1 cellular context compared by ENCODE assay signal in the genomic region with DNA sequence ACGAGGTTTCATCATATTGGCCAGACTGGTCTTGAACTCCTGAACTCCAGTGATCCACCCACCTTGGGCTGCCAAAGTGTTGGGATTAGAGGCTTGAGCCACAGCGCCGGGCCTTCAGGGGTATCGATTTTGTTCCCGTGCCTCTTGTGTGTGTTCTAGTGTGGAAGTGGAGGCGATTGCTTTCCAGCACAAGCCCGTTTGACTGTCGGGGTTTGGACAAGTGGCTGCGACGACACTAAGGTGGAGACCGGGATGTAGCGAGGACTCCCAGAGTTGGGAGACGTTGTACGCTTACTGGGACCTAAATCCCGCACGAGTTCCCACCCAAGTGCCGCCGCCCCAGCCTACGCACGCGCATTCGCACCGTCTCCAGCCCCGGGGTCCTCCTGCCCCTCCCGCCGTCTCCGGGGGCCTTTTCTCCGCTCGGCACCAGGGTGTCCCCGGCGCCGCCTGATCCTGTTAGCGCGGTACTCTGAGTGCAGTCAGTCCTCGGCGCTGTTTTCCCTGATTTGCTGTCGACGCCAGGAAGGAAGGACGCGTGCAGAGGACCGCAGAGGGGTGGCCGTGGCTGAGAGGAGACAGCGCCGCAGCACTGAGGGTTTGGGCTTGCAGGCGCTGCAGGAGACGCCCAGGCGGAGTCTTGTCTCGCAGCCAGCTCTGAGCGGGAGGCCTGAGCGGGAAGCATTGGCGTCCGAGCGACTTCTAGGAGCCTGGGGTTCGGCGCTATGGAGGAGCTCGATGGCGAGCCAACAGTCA.
TF ChIP-seq lines count a peak whose summit lies in the region.

A gene with protein sequence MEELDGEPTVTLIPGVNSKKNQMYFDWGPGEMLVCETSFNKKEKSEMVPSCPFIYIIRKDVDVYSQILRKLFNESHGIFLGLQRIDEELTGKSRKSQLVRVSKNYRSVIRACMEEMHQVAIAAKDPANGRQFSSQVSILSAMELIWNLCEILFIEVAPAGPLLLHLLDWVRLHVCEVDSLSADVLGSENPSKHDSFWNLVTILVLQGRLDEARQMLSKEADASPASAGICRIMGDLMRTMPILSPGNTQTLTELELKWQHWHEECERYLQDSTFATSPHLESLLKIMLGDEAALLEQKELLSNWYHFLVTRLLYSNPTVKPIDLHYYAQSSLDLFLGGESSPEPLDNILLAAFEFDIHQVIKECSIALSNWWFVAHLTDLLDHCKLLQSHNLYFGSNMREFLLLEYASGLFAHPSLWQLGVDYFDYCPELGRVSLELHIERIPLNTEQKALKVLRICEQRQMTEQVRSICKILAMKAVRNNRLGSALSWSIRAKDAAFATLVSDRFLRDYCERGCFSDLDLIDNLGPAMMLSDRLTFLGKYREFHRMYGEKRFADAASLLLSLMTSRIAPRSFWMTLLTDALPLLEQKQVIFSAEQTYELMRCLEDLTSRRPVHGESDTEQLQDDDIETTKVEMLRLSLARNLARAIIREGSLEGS (plus strand): TSS at position 643 of the 756 bp plus-strand sequence. CDS start 83 bp downstream, at position 726.

TF ChIP-seq in K562, 482 proteins besides CTCF, POLR2A, EP300 and RAD21 (continued from another document and continues in another):
- TF ChIP-seq, protein P1, sequence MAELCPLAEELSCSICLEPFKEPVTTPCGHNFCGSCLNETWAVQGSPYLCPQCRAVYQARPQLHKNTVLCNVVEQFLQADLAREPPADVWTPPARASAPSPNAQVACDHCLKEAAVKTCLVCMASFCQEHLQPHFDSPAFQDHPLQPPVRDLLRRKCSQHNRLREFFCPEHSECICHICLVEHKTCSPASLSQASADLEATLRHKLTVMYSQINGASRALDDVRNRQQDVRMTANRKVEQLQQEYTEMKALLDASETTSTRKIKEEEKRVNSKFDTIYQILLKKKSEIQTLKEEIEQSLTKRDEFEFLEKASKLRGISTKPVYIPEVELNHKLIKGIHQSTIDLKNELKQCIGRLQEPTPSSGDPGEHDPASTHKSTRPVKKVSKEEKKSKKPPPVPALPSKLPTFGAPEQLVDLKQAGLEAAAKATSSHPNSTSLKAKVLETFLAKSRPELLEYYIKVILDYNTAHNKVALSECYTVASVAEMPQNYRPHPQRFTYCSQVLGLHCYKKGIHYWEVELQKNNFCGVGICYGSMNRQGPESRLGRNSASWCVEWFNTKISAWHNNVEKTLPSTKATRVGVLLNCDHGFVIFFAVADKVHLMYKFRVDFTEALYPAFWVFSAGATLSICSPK (IDR thresholded peaks at IDR 0.05; ENCODE audit: borderline replicate concordance) = no peak
- TF ChIP-seq, protein P2, sequence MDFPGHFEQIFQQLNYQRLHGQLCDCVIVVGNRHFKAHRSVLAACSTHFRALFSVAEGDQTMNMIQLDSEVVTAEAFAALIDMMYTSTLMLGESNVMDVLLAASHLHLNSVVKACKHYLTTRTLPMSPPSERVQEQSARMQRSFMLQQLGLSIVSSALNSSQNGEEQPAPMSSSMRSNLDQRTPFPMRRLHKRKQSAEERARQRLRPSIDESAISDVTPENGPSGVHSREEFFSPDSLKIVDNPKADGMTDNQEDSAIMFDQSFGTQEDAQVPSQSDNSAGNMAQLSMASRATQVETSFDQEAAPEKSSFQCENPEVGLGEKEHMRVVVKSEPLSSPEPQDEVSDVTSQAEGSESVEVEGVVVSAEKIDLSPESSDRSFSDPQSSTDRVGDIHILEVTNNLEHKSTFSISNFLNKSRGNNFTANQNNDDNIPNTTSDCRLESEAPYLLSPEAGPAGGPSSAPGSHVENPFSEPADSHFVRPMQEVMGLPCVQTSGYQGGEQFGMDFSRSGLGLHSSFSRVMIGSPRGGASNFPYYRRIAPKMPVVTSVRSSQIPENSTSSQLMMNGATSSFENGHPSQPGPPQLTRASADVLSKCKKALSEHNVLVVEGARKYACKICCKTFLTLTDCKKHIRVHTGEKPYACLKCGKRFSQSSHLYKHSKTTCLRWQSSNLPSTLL (IDR thresholded peaks at IDR 0.05) = no peak
- no peak for TF ChIP-seq ZNF121 (CRISPR knock-in tag; conservative IDR thresholded peaks at IDR 0.05)
- no peak for TF ChIP-seq SIRT6 (IDR thresholded peaks at IDR 0.05; ENCODE audit: low read depth, low read length)
- TF ChIP-seq, protein P3, sequence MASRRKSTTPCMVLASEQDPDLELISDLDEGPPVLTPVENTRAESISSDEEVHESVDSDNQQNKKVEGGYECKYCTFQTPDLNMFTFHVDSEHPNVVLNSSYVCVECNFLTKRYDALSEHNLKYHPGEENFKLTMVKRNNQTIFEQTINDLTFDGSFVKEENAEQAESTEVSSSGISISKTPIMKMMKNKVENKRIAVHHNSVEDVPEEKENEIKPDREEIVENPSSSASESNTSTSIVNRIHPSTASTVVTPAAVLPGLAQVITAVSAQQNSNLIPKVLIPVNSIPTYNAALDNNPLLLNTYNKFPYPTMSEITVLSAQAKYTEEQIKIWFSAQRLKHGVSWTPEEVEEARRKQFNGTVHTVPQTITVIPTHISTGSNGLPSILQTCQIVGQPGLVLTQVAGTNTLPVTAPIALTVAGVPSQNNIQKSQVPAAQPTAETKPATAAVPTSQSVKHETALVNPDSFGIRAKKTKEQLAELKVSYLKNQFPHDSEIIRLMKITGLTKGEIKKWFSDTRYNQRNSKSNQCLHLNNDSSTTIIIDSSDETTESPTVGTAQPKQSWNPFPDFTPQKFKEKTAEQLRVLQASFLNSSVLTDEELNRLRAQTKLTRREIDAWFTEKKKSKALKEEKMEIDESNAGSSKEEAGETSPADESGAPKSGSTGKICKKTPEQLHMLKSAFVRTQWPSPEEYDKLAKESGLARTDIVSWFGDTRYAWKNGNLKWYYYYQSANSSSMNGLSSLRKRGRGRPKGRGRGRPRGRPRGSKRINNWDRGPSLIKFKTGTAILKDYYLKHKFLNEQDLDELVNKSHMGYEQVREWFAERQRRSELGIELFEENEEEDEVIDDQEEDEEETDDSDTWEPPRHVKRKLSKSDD (conservative IDR thresholded peaks at IDR 0.05; ENCODE audit: low read length) = 0 out of 2 replicates have a peak, but pooled peaks have one; percentile 3
- TF ChIP-seq, protein P4, sequence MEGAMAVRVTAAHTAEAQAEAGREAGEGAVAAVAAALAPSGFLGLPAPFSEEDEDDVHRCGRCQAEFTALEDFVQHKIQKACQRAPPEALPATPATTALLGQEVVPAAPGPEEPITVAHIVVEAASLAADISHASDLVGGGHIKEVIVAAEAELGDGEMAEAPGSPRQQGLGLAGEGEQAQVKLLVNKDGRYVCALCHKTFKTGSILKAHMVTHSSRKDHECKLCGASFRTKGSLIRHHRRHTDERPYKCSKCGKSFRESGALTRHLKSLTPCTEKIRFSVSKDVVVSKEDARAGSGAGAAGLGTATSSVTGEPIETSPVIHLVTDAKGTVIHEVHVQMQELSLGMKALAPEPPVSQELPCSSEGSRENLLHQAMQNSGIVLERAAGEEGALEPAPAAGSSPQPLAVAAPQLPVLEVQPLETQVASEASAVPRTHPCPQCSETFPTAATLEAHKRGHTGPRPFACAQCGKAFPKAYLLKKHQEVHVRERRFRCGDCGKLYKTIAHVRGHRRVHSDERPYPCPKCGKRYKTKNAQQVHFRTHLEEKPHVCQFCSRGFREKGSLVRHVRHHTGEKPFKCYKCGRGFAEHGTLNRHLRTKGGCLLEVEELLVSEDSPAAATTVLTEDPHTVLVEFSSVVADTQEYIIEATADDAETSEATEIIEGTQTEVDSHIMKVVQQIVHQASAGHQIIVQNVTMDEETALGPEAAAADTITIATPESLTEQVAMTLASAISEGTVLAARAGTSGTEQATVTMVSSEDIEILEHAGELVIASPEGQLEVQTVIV (CRISPR knock-in tag; IDR thresholded peaks at IDR 0.05; ENCODE audit: borderline replicate concordance) = no peak
- peak; percentile 88 for TF ChIP-seq PHF8 (IDR thresholded peaks at IDR 0.05; ENCODE audit: borderline replicate concordance, low read length)
- TF ChIP-seq, protein P5, sequence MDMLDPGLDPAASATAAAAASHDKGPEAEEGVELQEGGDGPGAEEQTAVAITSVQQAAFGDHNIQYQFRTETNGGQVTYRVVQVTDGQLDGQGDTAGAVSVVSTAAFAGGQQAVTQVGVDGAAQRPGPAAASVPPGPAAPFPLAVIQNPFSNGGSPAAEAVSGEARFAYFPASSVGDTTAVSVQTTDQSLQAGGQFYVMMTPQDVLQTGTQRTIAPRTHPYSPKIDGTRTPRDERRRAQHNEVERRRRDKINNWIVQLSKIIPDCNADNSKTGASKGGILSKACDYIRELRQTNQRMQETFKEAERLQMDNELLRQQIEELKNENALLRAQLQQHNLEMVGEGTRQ (CRISPR knock-in tag; IDR thresholded peaks at IDR 0.05) = no peak
- TF ChIP-seq, protein P6, sequence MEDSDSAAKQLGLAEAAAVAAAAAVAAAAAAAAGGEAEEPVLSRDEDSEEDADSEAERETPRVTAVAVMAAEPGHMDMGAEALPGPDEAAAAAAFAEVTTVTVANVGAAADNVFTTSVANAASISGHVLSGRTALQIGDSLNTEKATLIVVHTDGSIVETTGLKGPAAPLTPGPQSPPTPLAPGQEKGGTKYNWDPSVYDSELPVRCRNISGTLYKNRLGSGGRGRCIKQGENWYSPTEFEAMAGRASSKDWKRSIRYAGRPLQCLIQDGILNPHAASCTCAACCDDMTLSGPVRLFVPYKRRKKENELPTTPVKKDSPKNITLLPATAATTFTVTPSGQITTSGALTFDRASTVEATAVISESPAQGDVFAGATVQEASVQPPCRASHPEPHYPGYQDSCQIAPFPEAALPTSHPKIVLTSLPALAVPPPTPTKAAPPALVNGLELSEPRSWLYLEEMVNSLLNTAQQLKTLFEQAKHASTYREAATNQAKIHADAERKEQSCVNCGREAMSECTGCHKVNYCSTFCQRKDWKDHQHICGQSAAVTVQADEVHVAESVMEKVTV (CRISPR knock-in tag; IDR thresholded peaks at IDR 0.05) = no peak
- TF ChIP-seq, protein P7, sequence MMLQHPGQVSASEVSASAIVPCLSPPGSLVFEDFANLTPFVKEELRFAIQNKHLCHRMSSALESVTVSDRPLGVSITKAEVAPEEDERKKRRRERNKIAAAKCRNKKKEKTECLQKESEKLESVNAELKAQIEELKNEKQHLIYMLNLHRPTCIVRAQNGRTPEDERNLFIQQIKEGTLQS (IDR thresholded peaks at IDR 0.05) = peak; percentile 53; the same call in 1 of the 2 replicates
- TF ChIP-seq, protein P7 (CRISPR knock-in tag; conservative IDR thresholded peaks at IDR 0.05) = peak; percentile 71; the same call in 1 of the 2 replicates
- no peak for TF ChIP-seq MTF1 (CRISPR knock-in tag; IDR thresholded peaks at IDR 0.05; ENCODE audit: borderline replicate concordance)
- TF ChIP-seq ZNF324 (CRISPR knock-in tag; IDR thresholded peaks at IDR 0.05) = 0 out of 2 replicates have a peak, but pooled peaks have one; percentile 44
- no peak for TF ChIP-seq FOXJ3 (CRISPR knock-in tag; IDR thresholded peaks at IDR 0.05)
- no peak for TF ChIP-seq SRSF1 (IDR thresholded peaks at IDR 0.05; ENCODE audit: low read depth, low read length)
- TF ChIP-seq, protein P8, sequence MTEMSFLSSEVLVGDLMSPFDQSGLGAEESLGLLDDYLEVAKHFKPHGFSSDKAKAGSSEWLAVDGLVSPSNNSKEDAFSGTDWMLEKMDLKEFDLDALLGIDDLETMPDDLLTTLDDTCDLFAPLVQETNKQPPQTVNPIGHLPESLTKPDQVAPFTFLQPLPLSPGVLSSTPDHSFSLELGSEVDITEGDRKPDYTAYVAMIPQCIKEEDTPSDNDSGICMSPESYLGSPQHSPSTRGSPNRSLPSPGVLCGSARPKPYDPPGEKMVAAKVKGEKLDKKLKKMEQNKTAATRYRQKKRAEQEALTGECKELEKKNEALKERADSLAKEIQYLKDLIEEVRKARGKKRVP (CRISPR knock-in tag; IDR thresholded peaks at IDR 0.05) = no peak
- TF ChIP-seq GABPB2 (CRISPR knock-in tag; conservative IDR thresholded peaks at IDR 0.05) = no peak
- TF ChIP-seq ZNF12 (CRISPR knock-in tag; IDR thresholded peaks at IDR 0.05) = no peak
- TF ChIP-seq, protein P9, sequence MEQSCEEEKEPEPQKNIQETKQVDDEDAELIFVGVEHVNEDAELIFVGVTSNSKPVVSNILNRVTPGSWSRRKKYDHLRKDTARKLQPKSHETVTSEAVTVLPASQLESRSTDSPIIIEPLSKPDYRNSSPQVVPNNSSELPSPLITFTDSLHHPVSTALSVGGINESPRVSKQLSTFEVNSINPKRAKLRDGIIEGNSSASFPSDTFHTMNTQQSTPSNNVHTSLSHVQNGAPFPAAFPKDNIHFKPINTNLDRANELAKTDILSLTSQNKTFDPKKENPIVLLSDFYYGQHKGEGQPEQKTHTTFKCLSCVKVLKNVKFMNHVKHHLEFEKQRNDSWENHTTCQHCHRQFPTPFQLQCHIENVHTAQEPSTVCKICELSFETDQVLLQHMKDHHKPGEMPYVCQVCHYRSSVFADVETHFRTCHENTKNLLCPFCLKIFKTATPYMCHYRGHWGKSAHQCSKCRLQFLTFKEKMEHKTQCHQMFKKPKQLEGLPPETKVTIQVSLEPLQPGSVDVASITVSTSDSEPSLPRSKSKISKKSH (CRISPR knock-in tag; IDR thresholded peaks at IDR 0.05) = no peak
- TF ChIP-seq IFI16 (CRISPR knock-in tag; IDR thresholded peaks at IDR 0.05) = no peak
- no peak for TF ChIP-seq HDAC8 (tag; IDR thresholded peaks at IDR 0.05)
- no peak for TF ChIP-seq MYBL2 (IDR thresholded peaks at IDR 0.05; ENCODE audit: low read depth)
- TF ChIP-seq MYBL2 (CRISPR knock-in tag; IDR thresholded peaks at IDR 0.05; ENCODE audit: borderline replicate concordance) = no peak
- TF ChIP-seq STAG1 (CRISPR knock-in tag; IDR thresholded peaks at IDR 0.05; ENCODE audit: borderline replicate concordance) = no peak
- no peak for TF ChIP-seq ZC3H11A (IDR thresholded peaks at IDR 0.05; ENCODE audit: low read depth, low read length)
- TF ChIP-seq, protein P10, sequence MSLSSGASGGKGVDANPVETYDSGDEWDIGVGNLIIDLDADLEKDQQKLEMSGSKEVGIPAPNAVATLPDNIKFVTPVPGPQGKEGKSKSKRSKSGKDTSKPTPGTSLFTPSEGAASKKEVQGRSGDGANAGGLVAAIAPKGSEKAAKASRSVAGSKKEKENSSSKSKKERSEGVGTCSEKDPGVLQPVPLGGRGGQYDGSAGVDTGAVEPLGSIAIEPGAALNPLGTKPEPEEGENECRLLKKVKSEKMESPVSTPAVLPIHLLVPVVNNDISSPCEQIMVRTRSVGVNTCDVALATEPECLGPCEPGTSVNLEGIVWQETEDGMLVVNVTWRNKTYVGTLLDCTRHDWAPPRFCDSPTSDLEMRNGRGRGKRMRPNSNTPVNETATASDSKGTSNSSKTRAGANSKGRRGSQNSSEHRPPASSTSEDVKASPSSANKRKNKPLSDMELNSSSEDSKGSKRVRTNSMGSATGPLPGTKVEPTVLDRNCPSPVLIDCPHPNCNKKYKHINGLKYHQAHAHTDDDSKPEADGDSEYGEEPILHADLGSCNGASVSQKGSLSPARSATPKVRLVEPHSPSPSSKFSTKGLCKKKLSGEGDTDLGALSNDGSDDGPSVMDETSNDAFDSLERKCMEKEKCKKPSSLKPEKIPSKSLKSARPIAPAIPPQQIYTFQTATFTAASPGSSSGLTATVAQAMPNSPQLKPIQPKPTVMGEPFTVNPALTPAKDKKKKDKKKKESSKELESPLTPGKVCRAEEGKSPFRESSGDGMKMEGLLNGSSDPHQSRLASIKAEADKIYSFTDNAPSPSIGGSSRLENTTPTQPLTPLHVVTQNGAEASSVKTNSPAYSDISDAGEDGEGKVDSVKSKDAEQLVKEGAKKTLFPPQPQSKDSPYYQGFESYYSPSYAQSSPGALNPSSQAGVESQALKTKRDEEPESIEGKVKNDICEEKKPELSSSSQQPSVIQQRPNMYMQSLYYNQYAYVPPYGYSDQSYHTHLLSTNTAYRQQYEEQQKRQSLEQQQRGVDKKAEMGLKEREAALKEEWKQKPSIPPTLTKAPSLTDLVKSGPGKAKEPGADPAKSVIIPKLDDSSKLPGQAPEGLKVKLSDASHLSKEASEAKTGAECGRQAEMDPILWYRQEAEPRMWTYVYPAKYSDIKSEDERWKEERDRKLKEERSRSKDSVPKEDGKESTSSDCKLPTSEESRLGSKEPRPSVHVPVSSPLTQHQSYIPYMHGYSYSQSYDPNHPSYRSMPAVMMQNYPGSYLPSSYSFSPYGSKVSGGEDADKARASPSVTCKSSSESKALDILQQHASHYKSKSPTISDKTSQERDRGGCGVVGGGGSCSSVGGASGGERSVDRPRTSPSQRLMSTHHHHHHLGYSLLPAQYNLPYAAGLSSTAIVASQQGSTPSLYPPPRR (CRISPR knock-in tag; IDR thresholded peaks at IDR 0.05; ENCODE audit: borderline replicate concordance) = peak; percentile 90; the same call in 1 of the 2 replicates
